In genomic region chr1:1919304-1920056, GRCh38 we compare ENCODE assay signal across 1 cellular context.
TF ChIP-seq lines count a peak whose summit lies in the region.

No MANE protein-coding gene starts in this region.

TF ChIP-seq in HepG2, 621 proteins besides CTCF, POLR2A, EP300 and RAD21 (continued from another document):
- TF ChIP-seq NFAT5 (CRISPR knock-in tag; IDR thresholded peaks at IDR 0.05) (0 out of 2 replicates have a peak, but pooled peaks have one; percentile 56), HIVEP1 (CRISPR knock-in tag; IDR thresholded peaks at IDR 0.05) (peak; percentile 87), ZNF563 (CRISPR knock-in tag; IDR thresholded peaks at IDR 0.05) (peak; percentile 62; the same call in 1 of the 2 replicates), MTA1 (CRISPR knock-in tag; IDR thresholded peaks at IDR 0.05; ENCODE audit: borderline replicate concordance) (no peak)
- TF ChIP-seq, protein P1, sequence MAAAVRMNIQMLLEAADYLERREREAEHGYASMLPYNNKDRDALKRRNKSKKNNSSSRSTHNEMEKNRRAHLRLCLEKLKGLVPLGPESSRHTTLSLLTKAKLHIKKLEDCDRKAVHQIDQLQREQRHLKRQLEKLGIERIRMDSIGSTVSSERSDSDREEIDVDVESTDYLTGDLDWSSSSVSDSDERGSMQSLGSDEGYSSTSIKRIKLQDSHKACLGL (CRISPR knock-in tag; IDR thresholded peaks at IDR 0.05): peak; percentile 75
